In the genomic region with DNA sequence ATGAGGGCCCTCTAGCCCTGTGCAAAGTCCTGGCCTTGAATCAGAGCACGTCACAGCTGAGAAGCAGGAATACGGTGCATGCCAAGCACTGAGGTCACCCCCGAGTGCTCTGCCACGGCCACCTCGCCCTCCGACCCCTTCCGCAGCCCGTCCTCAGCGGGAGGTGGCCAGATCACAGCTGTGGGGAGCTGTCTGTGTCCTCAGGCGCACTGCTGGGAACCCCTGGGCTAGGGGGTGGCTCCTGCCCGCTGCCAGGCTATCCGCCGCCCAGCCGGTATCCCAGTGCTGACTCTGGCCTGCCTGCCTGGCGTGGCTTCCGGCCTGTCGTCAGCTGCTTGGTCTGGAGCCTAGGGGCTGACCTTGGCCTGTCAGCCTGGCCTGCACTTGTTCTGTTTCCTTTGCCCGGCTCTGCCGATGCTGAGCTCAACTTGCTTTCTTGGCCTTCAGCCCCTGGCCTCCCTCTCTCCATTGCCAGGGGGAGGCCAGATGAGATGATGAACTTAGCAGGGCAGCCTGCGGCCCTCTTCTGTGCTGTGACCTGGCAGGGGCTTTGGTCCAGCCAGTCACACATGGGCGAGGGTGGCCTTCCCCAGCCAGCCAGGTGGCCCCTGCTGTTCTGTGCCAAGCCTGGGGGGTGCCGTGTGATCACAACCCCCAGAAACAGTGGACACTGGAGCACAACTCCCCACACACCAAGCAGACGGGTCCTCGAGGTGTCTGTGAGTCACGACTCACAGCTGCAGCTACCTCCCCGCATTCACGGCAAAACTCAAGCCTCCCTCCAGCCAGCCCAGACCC, we compare ENCODE assay signal across 15 cellular contexts.
DNase-seq lines count a peak whose midpoint lies in the region; ATAC-seq, FAIRE-seq and TF ChIP-seq lines count a peak whose summit lies in the region.
"Had no signal": no experiment of that assay in that cellular context is flagged by ENCODE, and none has a peak within 500 bp of the region (broad histone marks: within the 10 kb centered on the region; RNA-seq: fewer than 3 reads in every experiment).

No MANE protein-coding gene starts in this region.

- DNase-seq in AG20443 (ENCODE audit: low spot score) (peak; percentile 86), cerebellum (ENCODE audit: low spot score) (peak; percentile 30), kidney (peak; percentile 86), posterior vena cava (ENCODE audit: low spot score) (peak; percentile 93), DMS 273 treated with DMSO at 0.1 percent for 48 hours (lab: John Stamatoyannopoulos, UW) (no peak), progenitor cell of endocrine pancreas (ENCODE audit: low spot score, unreplicated experiment) (no peak)
- DNase-seq: activated CD4-positive, alpha-beta T cell treated with anti-CD3 and anti-CD28 coated beads, Interleukin-2, amount 10 ng/mL, durations not matched to agents 24 days and 14 days; activated naive CD4-positive, alpha-beta T cell treated with Interleukin-2 at 50 U/mL for 16 hours; GDM1; Kasumi-1; NCI-H524; stimulated activated naive CD4-positive, alpha-beta T cell had no signal

- H3K4me3 Mint-ChIP-seq in progenitor cell of endocrine pancreas (ENCODE audit: low read depth): no peak overlapping the region
- H3K4me3 Mint-ChIP-seq: activated CD4-positive, alpha-beta T cell treated with anti-CD3 and anti-CD28 coated beads, Interleukin-2, amount 10 ng/mL, durations not matched to agents 24 days and 14 days had no signal

- H3K9me3 ChIP-seq in kidney (ENCODE audit: control insufficient read depth in 1 of 2, low read length in 2 of 2): no peaks in the 10 kb centered on the region

- H3K27me3 Mint-ChIP-seq in progenitor cell of endocrine pancreas: peaks cover 6% of the 10 kb centered on the region

- H3K27ac ChIP-seq in kidney (ENCODE audit: low read depth in 2 of 2, low read length in 2 of 2): no peak overlapping the region

- H3K4me1 Mint-ChIP-seq in progenitor cell of endocrine pancreas (ENCODE audit: low read depth): no peaks in the 10 kb centered on the region

- H3K9ac ChIP-seq in kidney (ENCODE audit: low read length in 2 of 2): no peak overlapping the region

- TF ChIP-seq CTCF in kidney (IDR thresholded peaks at IDR 0.05; ENCODE audit: borderline replicate concordance, extremely low read depth, insufficient read depth): no peak
- no peak for TF ChIP-seq CTCF in progenitor cell of endocrine pancreas (IDR thresholded peaks at IDR 0.05; ENCODE audit: unreplicated experiment)

- no peak for FAIRE-seq in kidney (lab: Jason Lieb, UNC)
- FAIRE-seq: islet of Langerhans had no signal

- H3K9me3 Mint-ChIP-seq in progenitor cell of endocrine pancreas (ENCODE audit: low read depth): no peaks in the 10 kb centered on the region
- H3K9me3 Mint-ChIP-seq: activated CD4-positive, alpha-beta T cell treated with anti-CD3 and anti-CD28 coated beads, Interleukin-2, amount 10 ng/mL, durations not matched to agents 24 days and 14 days had no signal

- no peaks in the 10 kb centered on the region for H3K36me3 ChIP-seq in kidney (ENCODE audit: control insufficient read depth in 1 of 2, insufficient read depth in 2 of 2, low read length in 2 of 2)

- H3K27ac Mint-ChIP-seq in progenitor cell of endocrine pancreas: no peak overlapping the region
- H3K27ac Mint-ChIP-seq: activated CD4-positive, alpha-beta T cell treated with anti-CD3 and anti-CD28 coated beads, Interleukin-2, amount 10 ng/mL, durations not matched to agents 24 days and 14 days had no signal

- H3K36me3 Mint-ChIP-seq in progenitor cell of endocrine pancreas (ENCODE audit: insufficient read depth): no peaks in the 10 kb centered on the region

- no peak overlapping the region for H3K4me3 ChIP-seq in kidney (ENCODE audit: low read length in 2 of 2)

- no peak for ATAC-seq in GM21360 (IDR thresholded peaks at IDR 0.05; ENCODE audit: unreplicated experiment)
- no peak for ATAC-seq in GM21825 (IDR thresholded peaks at IDR 0.05; ENCODE audit: unreplicated experiment)

- H3K4me1 ChIP-seq in kidney (ENCODE audit: control insufficient read depth in 1 of 2, insufficient read depth in 1 of 2, low read depth in 1 of 2, low read length in 2 of 2): peaks cover 0 to 2% of the 10 kb centered on the region in 2 donors

- intact Hi-C loops in kidney (cut with DNase I): no loop called here
- intact Hi-C loops in posterior vena cava (cut with DNase I): loop anchor here in 1 of 2 donors (5.0 kb wide), 1 partner anchor 33 kb away; no protein-coding TSS in a partner anchor

Comparison
In these comparisons a context has a peak if more than half of its experiments do, and no peak if none do; other contexts are left out.
1. DNase-seq: peak in AG20443 (single experiment), cerebellum (single experiment), kidney (single experiment) and posterior vena cava (single experiment); none in DMS 273 treated with DMSO at 0.1 percent for 48 hours (single experiment) and progenitor cell of endocrine pancreas (single experiment).